Comparison of ENCODE assay signal across 16 cellular contexts in genomic region chr17:14760719-14761425, GRCh38.
DNase-seq lines count a peak whose midpoint lies in the region; ATAC-seq and TF ChIP-seq lines count a peak whose summit lies in the region.
"Had no signal": no experiment of that assay in that cellular context is flagged by ENCODE, and none has a peak within 500 bp of the region (broad histone marks: within the 10 kb centered on the region; RNA-seq: fewer than 3 reads in every experiment).

No MANE protein-coding gene starts in this region.

- no peaks in the 10 kb centered on the region for H3K4me1 Mint-ChIP-seq in nephron
- peaks cover 2% of the 10 kb centered on the region for H3K4me1 Mint-ChIP-seq in CD8-positive, alpha-beta T cell (ENCODE audit: low read depth)
- H3K4me1 Mint-ChIP-seq in WTC11: no peaks in the 10 kb centered on the region
- H3K4me1 Mint-ChIP-seq: activated naive CD8-positive, alpha-beta T cell treated with anti-CD3 and anti-CD28 coated beads for 36 hours had no signal

- H3K9me3 ChIP-seq in GM23248 (ENCODE audit: low read depth) (no peaks in the 10 kb centered on the region), left lung (no peaks in the 10 kb centered on the region)
- no peaks in the 10 kb centered on the region for H3K9me3 ChIP-seq in CD8-positive, alpha-beta T cell (ENCODE audit: low read length)
- H3K9me3 ChIP-seq: BLaER1 had no signal

- no peaks in the 10 kb centered on the region for H3F3A ChIP-seq in GM23248 (ENCODE audit: insufficient read depth)

- H3K9me2 ChIP-seq in GM23248 (ENCODE audit: insufficient read depth): no peaks in the 10 kb centered on the region

- no peaks in the 10 kb centered on the region for H3K4me1 ChIP-seq in GM23248 (ENCODE audit: insufficient read depth)
- no peaks in the 10 kb centered on the region for H3K4me1 ChIP-seq in CD8-positive, alpha-beta T cell (ENCODE audit: insufficient read depth, low read length)
- H3K4me1 ChIP-seq in left lung: no peaks in the 10 kb centered on the region

- H3K27me3 ChIP-seq in GM23248 (replicated peaks; ENCODE audit: insufficient read depth) (no peaks in the 10 kb centered on the region), left lung (no peaks in the 10 kb centered on the region)
- H3K27me3 ChIP-seq in CD8-positive, alpha-beta T cell (ENCODE audit: insufficient read depth, low read length): no peaks in the 10 kb centered on the region

- no peak overlapping the region for H3K4me3 Mint-ChIP-seq in nephron
- no peak overlapping the region for H3K4me3 Mint-ChIP-seq in CD8-positive, alpha-beta T cell
- H3K4me3 Mint-ChIP-seq in WTC11: no peak overlapping the region
- H3K4me3 Mint-ChIP-seq: activated naive CD8-positive, alpha-beta T cell treated with anti-CD3 and anti-CD28 coated beads for 36 hours had no signal

- no peaks in the 10 kb centered on the region for H3K36me3 ChIP-seq in GM23248 (ENCODE audit: low read depth)
- no peaks in the 10 kb centered on the region for H3K36me3 ChIP-seq in CD8-positive, alpha-beta T cell (ENCODE audit: insufficient read depth, low read length)
- H3K36me3 ChIP-seq in left lung: no peaks in the 10 kb centered on the region
- H3K36me3 ChIP-seq: BLaER1 had no signal

- CTCF ChIA-PET in CD8-positive, alpha-beta T cell (lab: Charles Lee): interaction anchor here (0.6 to 0.9 kb wide), 2 partner anchors 11 to 153 kb away, joined by 3 to 5 read pairs; no protein-coding TSS in a partner anchor
- CTCF ChIA-PET in WTC11 (lab: Charles Lee): no interaction called here

- H3K27ac Mint-ChIP-seq in nephron (peak overlapping the region; percentile 39 to 89 (median 76)), WTC11 (no peak overlapping the region)
- no peak overlapping the region for H3K27ac Mint-ChIP-seq in CD8-positive, alpha-beta T cell
- H3K27ac Mint-ChIP-seq: activated naive CD8-positive, alpha-beta T cell treated with anti-CD3 and anti-CD28 coated beads for 36 hours had no signal

- DNase-seq in GM23248 (peak; percentile 34), HuH-7 (ENCODE audit: low spot score) (peak; percentile 47), left lung (no peak), WTC11 (ENCODE audit: low spot score) (no peak)
- no peak for DNase-seq in CD8-positive, alpha-beta T cell
- DNase-seq: activated naive CD8-positive, alpha-beta T cell treated with anti-CD3 and anti-CD28 coated beads for 36 hours; erythroblast; Karpas-422; midbrain; NCI-H2029 treated with DMSO at 0.1 percent for 48 hours; stimulated activated CD4-positive, alpha-beta T cell treated with anti-CD3 and anti-CD28 coated beads, Interleukin-4, amount 100 ng/mL, for 1 hour; stimulated activated naive CD8-positive, alpha-beta T cell treated with anti-CD3 and anti-CD28 coated beads, Interleukin-15, Interleukin-2, amounts not matched to agents 100 U/mL and 50 U/mL, for 24 hours had no signal

- H3K9me3 Mint-ChIP-seq in nephron (no peaks in the 10 kb centered on the region), WTC11 (peaks cover 7% of the 10 kb centered on the region)
- H3K9me3 Mint-ChIP-seq in CD8-positive, alpha-beta T cell: no peaks in the 10 kb centered on the region
- H3K9me3 Mint-ChIP-seq: activated naive CD8-positive, alpha-beta T cell treated with anti-CD3 and anti-CD28 coated beads for 36 hours had no signal

- intact Hi-C loops in CD8-positive, alpha-beta T cell (cut with DNase I, micrococcal nuclease): no loop called here
- intact Hi-C loops in left lung (cut with DNase I): no loop called here

- POLR2A ChIA-PET in CD8-positive, alpha-beta T cell (lab: Charles Lee): no interaction called here
- POLR2A ChIA-PET in WTC11 (lab: Charles Lee): no interaction called here

- 31 to 35% methylated on average over 5 of the region's 5 CpGs for WGBS in GM23248 (ENCODE audit: low coverage in 1 of 2, low lambda C conversion rate in 2 of 2, missing lambda C conversion rate in 2 of 2), 2 experiments

- H4K20me1 ChIP-seq in GM23248 (ENCODE audit: insufficient read depth): no peaks in the 10 kb centered on the region

- peak overlapping the region; percentile 28 for H2AFZ ChIP-seq in GM23248

- H3K79me2 ChIP-seq in GM23248 (ENCODE audit: insufficient read depth): no peaks in the 10 kb centered on the region

- TF ChIP-seq CTCF in nephron (IDR thresholded peaks at IDR 0.05; ENCODE audit: unreplicated experiment in 3 of 3): no peak
- TF ChIP-seq CTCF in CD8-positive, alpha-beta T cell (IDR thresholded peaks at IDR 0.05): no peak
- TF ChIP-seq CTCF in left lung (IDR thresholded peaks at IDR 0.05): no peak
- no peak for TF ChIP-seq CTCF in WTC11 (IDR thresholded peaks at IDR 0.05)

- H3K27ac ChIP-seq in GM23248 (no peak overlapping the region), left lung (no peak overlapping the region)
- no peak overlapping the region for H3K27ac ChIP-seq in CD8-positive, alpha-beta T cell (ENCODE audit: low read depth, low read length)
- H3K27ac ChIP-seq: BLaER1 had no signal

- H3K4me3 ChIP-seq in GM23248: no peak overlapping the region
- H3K4me3 ChIP-seq in CD8-positive, alpha-beta T cell (ENCODE audit: low read depth, low read length): no peak overlapping the region
- H3K4me3 ChIP-seq in left lung: no peak overlapping the region
- H3K4me3 ChIP-seq: BLaER1 had no signal

- H3K36me3 Mint-ChIP-seq in nephron (ENCODE audit: low read depth) (no peaks in the 10 kb centered on the region), WTC11 (no peaks in the 10 kb centered on the region)
- H3K36me3 Mint-ChIP-seq in CD8-positive, alpha-beta T cell: no peaks in the 10 kb centered on the region
- H3K36me3 Mint-ChIP-seq: activated naive CD8-positive, alpha-beta T cell treated with anti-CD3 and anti-CD28 coated beads for 36 hours had no signal

- H3K4me2 ChIP-seq in GM23248 (ENCODE audit: unreplicated experiment): no peak overlapping the region
- H3K4me2 ChIP-seq: BLaER1 had no signal

- no peak overlapping the region for H3K9ac ChIP-seq in GM23248
- H3K9ac ChIP-seq: BLaER1 had no signal

- H3K27me3 Mint-ChIP-seq in nephron (ENCODE audit: low read depth): no peaks in the 10 kb centered on the region
- H3K27me3 Mint-ChIP-seq in CD8-positive, alpha-beta T cell (ENCODE audit: low read depth): peaks cover 4% of the 10 kb centered on the region
- no peaks in the 10 kb centered on the region; the same call in 1 of the 2 replicates for H3K27me3 Mint-ChIP-seq in WTC11 (ENCODE audit: low read depth)

- in situ Hi-C loops in GM23248 (cut with MboI): no loop called here

- ATAC-seq in GM18511 (IDR thresholded peaks at IDR 0.05; ENCODE audit: unreplicated experiment) (peak; percentile 72), left lung (no peak), HG03439 (IDR thresholded peaks at IDR 0.05; ENCODE audit: unreplicated experiment) (no peak), WTC11 (no peak)
- no peak for ATAC-seq in CD8-positive, alpha-beta T cell
- ATAC-seq: stimulated activated naive CD8-positive, alpha-beta T cell treated with anti-CD3 and anti-CD28 coated beads, Interleukin-15, Interleukin-2, amounts not matched to agents 100 U/mL and 50 U/mL, for 24 hours had no signal

TF ChIP-seq in WTC11, 78 proteins besides CTCF, POLR2A, EP300 and RAD21:
- no peak for TF ChIP-seq ZNF219 (CRISPR knock-in tag; IDR thresholded peaks at IDR 0.05; ENCODE audit: borderline replicate concordance)
- TF ChIP-seq ATF2 (CRISPR knock-in tag; IDR thresholded peaks at IDR 0.05; ENCODE audit: borderline replicate concordance, low read depth): no peak
- no peak for TF ChIP-seq GABPB1 (CRISPR knock-in tag; IDR thresholded peaks at IDR 0.05)
- TF ChIP-seq IRF2 (CRISPR knock-in tag; IDR thresholded peaks at IDR 0.05; ENCODE audit: borderline replicate concordance, low read depth): no peak
- TF ChIP-seq, protein P1, sequence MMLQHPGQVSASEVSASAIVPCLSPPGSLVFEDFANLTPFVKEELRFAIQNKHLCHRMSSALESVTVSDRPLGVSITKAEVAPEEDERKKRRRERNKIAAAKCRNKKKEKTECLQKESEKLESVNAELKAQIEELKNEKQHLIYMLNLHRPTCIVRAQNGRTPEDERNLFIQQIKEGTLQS (CRISPR knock-in tag; conservative IDR thresholded peaks at IDR 0.05): no peak

Comparison
In these comparisons a context has a peak if more than half of its experiments do, and no peak if none do; other contexts are left out.
1. DNase-seq: peak in GM23248 (single experiment) and HuH-7 (single experiment); none in CD8-positive, alpha-beta T cell (0 of 7), left lung (0 of 2) and WTC11 (single experiment).
2. H3K27ac Mint-ChIP-seq: peak in nephron (3 of 3); none in CD8-positive, alpha-beta T cell (single experiment) and WTC11 (single experiment).